Comparison of ENCODE assay signal across 8 cellular contexts in genomic region chr9:14251146-14252071, GRCh38.
DNase-seq lines count a peak whose midpoint lies in the region; ATAC-seq and TF ChIP-seq lines count a peak whose summit lies in the region.

No MANE protein-coding gene starts in this region.

- peaks cover 0 to 48% (median 39%) of the 10 kb centered on the region in 4 donors for H3K4me1 ChIP-seq in tibial artery

- TF ChIP-seq CTCF in AG10803 (conservative IDR thresholded peaks at IDR 0.05; ENCODE audit: low read length) (no peak), cardiac fibroblast (IDR thresholded peaks at IDR 0.05; ENCODE audit: low read depth, low read length) (no peak), tibial artery (IDR thresholded peaks at IDR 0.05) (no peak)

- no peaks in the 10 kb centered on the region for H3K9me3 ChIP-seq in tibial artery

- no peaks in the 10 kb centered on the region for H3K27me3 ChIP-seq in tibial artery

- peak; percentile 98 for ATAC-seq in left colon
- no peak for ATAC-seq in GM19351 (IDR thresholded peaks at IDR 0.05; ENCODE audit: unreplicated experiment)

- H3K4me3 ChIP-seq in AG10803 (ENCODE audit: low read length) = no peak overlapping the region
- peak overlapping the region in 1 of 2 donors; percentile 19 for H3K4me3 ChIP-seq in cardiac fibroblast (replicated peaks in 1 of 2; ENCODE audit: low read depth in 2 of 2, low read length in 2 of 2)
- peak overlapping the region; percentile 21 to 29 for H3K4me3 ChIP-seq in tibial artery

- intact Hi-C loops in left colon (cut with DNase I, micrococcal nuclease) = no loop called here
- intact Hi-C loops in tibial artery (cut with DNase I; ENCODE audit: low total_unique reads) = no loop called here

- H3K36me3 ChIP-seq in tibial artery = no peaks in the 10 kb centered on the region

- DNase-seq in AG10803 (ENCODE audit: low read depth) (peak; percentile 62), NCI-H1048 (lab: John Stamatoyannopoulos, UW) (peak; percentile 54), cardiac fibroblast (ENCODE audit: low read depth in 2 of 2) (peak; percentile 88 to 93), left colon (peak; percentile 70 to 78), tibial artery (peak; percentile 76 to 92), MV-4-11 (lab: John Stamatoyannopoulos, UW) (no peak)
- DNase-seq in stimulated activated CD4-positive, alpha-beta T cell treated with anti-CD3 and anti-CD28 coated beads, Interleukin-4, amount 100 ng/mL, for 24 hours = no peak

- peak overlapping the region; percentile 16 to 54 for H3K27ac ChIP-seq in tibial artery

Comparison
In these comparisons a context has a peak if more than half of its experiments do, and no peak if none do; other contexts are left out.
1. DNase-seq: peak in AG10803 (single experiment), NCI-H1048 (single experiment), cardiac fibroblast (2 of 2), left colon (2 of 2) and tibial artery (2 of 2); none in MV-4-11 (single experiment) and stimulated activated CD4-positive, alpha-beta T cell treated with anti-CD3 and anti-CD28 coated beads, Interleukin-4, amount 100 ng/mL, for 24 hours (single experiment).